Comparison of ENCODE assay signal across 13 cellular contexts in genomic region chr14:76938092-76938500, GRCh38.
DNase-seq lines count a peak whose midpoint lies in the region; ATAC-seq and TF ChIP-seq lines count a peak whose summit lies in the region.
"Had no signal": no experiment of that assay in that cellular context is flagged by ENCODE, and none has a peak within 500 bp of the region (broad histone marks: within the 10 kb centered on the region; RNA-seq: fewer than 3 reads in every experiment).

No MANE protein-coding gene starts in this region.

- H3K9me3 Mint-ChIP-seq in activated naive CD4-positive, alpha-beta T cell treated with anti-CD3 and anti-CD28 coated beads, Interleukin-2, amount 50 U/mL, for 72 hours, result no peaks in the 10 kb centered on the region
- H3K9me3 Mint-ChIP-seq in mesothelial cell of epicardium, result no peaks in the 10 kb centered on the region

- no peak for TF ChIP-seq CTCF in coronary artery (IDR thresholded peaks at IDR 0.05)
- TF ChIP-seq CTCF in mesothelial cell of epicardium (IDR thresholded peaks at IDR 0.05; ENCODE audit: unreplicated experiment), result no peak
- no peak for TF ChIP-seq CTCF in uterus (IDR thresholded peaks at IDR 0.05)

- H3K9me3 ChIP-seq in uterus, result no peaks in the 10 kb centered on the region
- H3K9me3 ChIP-seq: adrenal gland, MG63, neutrophil, suprapubic skin had no signal

- H3K4me1 Mint-ChIP-seq in mesothelial cell of epicardium, result peaks cover 45% of the 10 kb centered on the region

- intact Hi-C loops in uterus (cut with DNase I; ENCODE audit: low total_unique reads), result no loop called here

- H3K27me3 ChIP-seq in uterus, result no peaks in the 10 kb centered on the region
- H3K27me3 ChIP-seq: adrenal gland, MG63, neutrophil, suprapubic skin had no signal

- H3K4me3 ChIP-seq in coronary artery (no peak overlapping the region), uterus (no peak overlapping the region)
- H3K4me3 ChIP-seq: adrenal gland, MG63, suprapubic skin had no signal

- no peak for ATAC-seq in activated naive CD4-positive, alpha-beta T cell treated with anti-CD3 and anti-CD28 coated beads, Interleukin-2, amount 50 U/mL, for 72 hours
- no peak for ATAC-seq in HG03095 (IDR thresholded peaks at IDR 0.05; ENCODE audit: unreplicated experiment)

- peaks cover 0 to 14% of the 10 kb centered on the region in 2 donors for H3K4me1 ChIP-seq in uterus

- H3K27me3 Mint-ChIP-seq in mesothelial cell of epicardium (ENCODE audit: low read depth), result no peaks in the 10 kb centered on the region

- DNase-seq in activated naive CD4-positive, alpha-beta T cell treated with anti-CD3 and anti-CD28 coated beads, Interleukin-2, amount 50 U/mL, for 72 hours (ENCODE audit: low spot score in 2 of 2), result no peak
- no peak for DNase-seq in activated naive CD4-positive, alpha-beta T cell treated with Interleukin-2 at 50 U/mL for 16 hours
- DNase-seq in coronary artery (ENCODE audit: low spot score), result no peak
- DNase-seq in mesothelial cell of epicardium (ENCODE audit: low spot score in 2 of 2, unreplicated experiment in 2 of 2), result no peak
- no peak for DNase-seq in uterus
- no peak for DNase-seq in RPMI8226
- no peak for DNase-seq in COLO668 (lab: John Stamatoyannopoulos, UW; ENCODE audit: unreplicated experiment)
- DNase-seq: MG63, WERI-Rb-1 had no signal

- no peaks in the 10 kb centered on the region for H3K36me3 Mint-ChIP-seq in activated naive CD4-positive, alpha-beta T cell treated with anti-CD3 and anti-CD28 coated beads, Interleukin-2, amount 50 U/mL, for 72 hours
- no peaks in the 10 kb centered on the region for H3K36me3 Mint-ChIP-seq in mesothelial cell of epicardium

- H3K27ac Mint-ChIP-seq in activated naive CD4-positive, alpha-beta T cell treated with anti-CD3 and anti-CD28 coated beads, Interleukin-2, amount 50 U/mL, for 72 hours, result peak overlapping the region; percentile 63 to 75
- H3K27ac Mint-ChIP-seq in mesothelial cell of epicardium, result peak overlapping the region; percentile 34

- H3K27ac ChIP-seq in coronary artery (peak overlapping the region; percentile 50 to 74), uterus (peak overlapping the region; percentile 21 to 65)
- H3K27ac ChIP-seq: neutrophil, suprapubic skin, WERI-Rb-1 had no signal

- H3K4me3 Mint-ChIP-seq in mesothelial cell of epicardium, result no peak overlapping the region

- TF ChIP-seq POLR2A in uterus (IDR thresholded peaks at IDR 0.05), result no peak

- H3K36me3 ChIP-seq in uterus, result no peaks in the 10 kb centered on the region
- H3K36me3 ChIP-seq: adrenal gland, MG63, neutrophil, suprapubic skin, WERI-Rb-1 had no signal
